In genomic region chr11:70772950-70773349, GRCh38 we compare ENCODE assay signal across 2 cellular contexts.
TF ChIP-seq lines count a peak whose summit lies in the region.

No MANE protein-coding gene starts in this region.

TF ChIP-seq in GM23338, 12 proteins besides CTCF, POLR2A, EP300 and RAD21 (continued from another document):
- TF ChIP-seq ZNF462 (CRISPR knock-in tag; IDR thresholded peaks at IDR 0.05) (no peak), EZH2phosphoT487 (IDR thresholded peaks at IDR 0.05; ENCODE audit: unreplicated experiment) (no peak), POLR2AphosphoS5 (IDR thresholded peaks at IDR 0.05; ENCODE audit: low read depth) (no peak), ZNF331 (CRISPR knock-in tag; IDR thresholded peaks at IDR 0.05; ENCODE audit: low read depth) (no peak), ZNF114 (CRISPR knock-in tag; IDR thresholded peaks at IDR 0.05) (no peak), REST (IDR thresholded peaks at IDR 0.05; ENCODE audit: unreplicated experiment) (no peak)
TF ChIP-seq in GM23338: peak in this region for 0.

TF ChIP-seq in K562, 482 proteins besides CTCF, POLR2A, EP300 and RAD21 (continued from another document):
- TF ChIP-seq TFE3 (CRISPR knock-in tag; IDR thresholded peaks at IDR 0.05) (no peak), ARID3A (IDR thresholded peaks at IDR 0.05; ENCODE audit: borderline replicate concordance, low read depth, low read length) (no peak), PKNOX1 (IDR thresholded peaks at IDR 0.05) (0 out of 2 replicates have a peak, but pooled peaks have one; percentile 19), CHD4 (IDR thresholded peaks at IDR 0.05; ENCODE audit: insufficient read depth, insufficient replicate concordance, low read depth, low read length, poor library complexity, severe bottlenecking) (no peak), SRSF9 (IDR thresholded peaks at IDR 0.05; ENCODE audit: borderline replicate concordance, low read depth, low read length) (no peak), ZNF639 (CRISPR knock-in tag; conservative IDR thresholded peaks at IDR 0.05 in 1 of 2, IDR thresholded peaks at IDR 0.05 in 1 of 2) (no peak), ATF3 (IDR thresholded peaks at IDR 0.05) (no peak), ATF3 (CRISPR knock-in tag; conservative IDR thresholded peaks at IDR 0.05) (no peak), CHD2 (IDR thresholded peaks at IDR 0.05; ENCODE audit: low read depth, low read length) (no peak), CBX8 (IDR thresholded peaks at IDR 0.05; ENCODE audit: borderline replicate concordance, extremely low read depth, low read depth, low read length, poor library complexity, severe bottlenecking) (no peak), RAD51 (IDR thresholded peaks at IDR 0.05; ENCODE audit: borderline replicate concordance, low read depth) (no peak), MTF1 (CRISPR knock-in tag; IDR thresholded peaks at IDR 0.05; ENCODE audit: borderline replicate concordance) (no peak), PBX2 (CRISPR knock-in tag; IDR thresholded peaks at IDR 0.05; ENCODE audit: low read depth) (no peak), PBX2 (tag; conservative IDR thresholded peaks at IDR 0.05; ENCODE audit: low read depth) (no peak)
